Comparison of ENCODE assay signal across 13 cellular contexts in the genomic region with DNA sequence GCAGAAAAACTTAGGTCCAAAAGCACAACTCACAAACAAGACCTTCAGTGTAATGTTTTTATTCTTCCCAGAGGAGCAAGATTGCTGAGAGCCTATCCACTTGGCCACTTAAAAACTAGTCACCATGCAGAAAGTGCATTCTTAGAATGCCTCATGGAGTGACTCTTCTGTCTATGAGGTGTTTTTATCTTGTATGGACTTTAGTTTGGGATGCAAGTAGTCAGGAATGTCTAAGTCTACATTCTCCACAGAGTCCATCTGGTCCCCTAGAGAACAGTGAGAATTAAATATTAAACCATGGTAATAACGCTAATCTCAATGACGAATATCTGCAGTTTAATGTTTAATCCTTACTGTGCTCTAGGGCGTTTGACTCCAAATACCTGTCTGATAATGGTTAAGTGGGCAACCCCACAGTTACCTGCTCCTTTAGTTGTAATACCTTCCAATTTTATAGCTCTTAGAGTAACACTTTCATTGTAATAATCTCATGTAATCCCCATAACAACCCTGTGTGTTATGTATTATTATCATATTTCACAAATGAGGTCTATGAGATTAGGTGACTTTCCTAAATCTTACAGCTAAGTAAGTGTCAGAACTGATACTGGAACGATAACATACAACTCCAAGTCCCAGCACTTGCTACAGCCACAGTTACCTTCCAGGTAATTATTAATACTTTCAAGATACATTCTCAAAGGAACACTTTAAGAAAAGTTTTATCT.
A peak's percentile ranks its signal among the peaks of the same experiment; 100 is the strongest.
DNase-seq lines count a peak whose midpoint lies in the region; ATAC-seq and TF ChIP-seq lines count a peak whose summit lies in the region.
"Had no signal": no experiment of that assay in that cellular context is flagged by ENCODE, and none has a peak within 500 bp of the region (broad histone marks: within the 10 kb centered on the region; RNA-seq: fewer than 3 reads in every experiment).

No MANE protein-coding gene starts in this region.

- ATAC-seq in WTC11 (no peak; the same call in 1 of the 2 replicates), GM21619 (IDR thresholded peaks at IDR 0.05; ENCODE audit: unreplicated experiment) (no peak)
- ATAC-seq in natural killer cell treated with Interleukin-12 subunit alpha and Interleukin-12 subunit beta and Interleukin-15 and Interleukin-18, amount 100 ng/mL, for 72 hours, result no peak

- H3K9me3 ChIP-seq in right atrium auricular region (no peaks in the 10 kb centered on the region), skeletal muscle satellite cell (replicated peaks; ENCODE audit: low read length) (no peaks in the 10 kb centered on the region)
- no peaks in the 10 kb centered on the region for H3K9me3 ChIP-seq in effector memory CD4-positive, alpha-beta T cell (ENCODE audit: control insufficient read depth, low read length)
- H3K9me3 ChIP-seq: esophagus squamous epithelium, vagina had no signal

- H3K4me3 ChIP-seq in right atrium auricular region (no peak overlapping the region), skeletal muscle satellite cell (ENCODE audit: low read length) (no peak overlapping the region)
- no peak overlapping the region for H3K4me3 ChIP-seq in effector memory CD4-positive, alpha-beta T cell (ENCODE audit: insufficient read depth, low read depth, low read length, poor library complexity, severe bottlenecking)
- H3K4me3 ChIP-seq: esophagus squamous epithelium, vagina had no signal

- H3K4me1 ChIP-seq in right atrium auricular region (peaks cover 0 to 42% of the 10 kb centered on the region in 2 donors), skeletal muscle satellite cell (ENCODE audit: control insufficient read depth, insufficient read depth, low read length) (peaks cover 56% of the 10 kb centered on the region)
- H3K4me1 ChIP-seq in effector memory CD4-positive, alpha-beta T cell (ENCODE audit: control insufficient read depth, insufficient read depth, low read length, poor library complexity, severe bottlenecking), result no peaks in the 10 kb centered on the region

- peak overlapping the region; percentile 43 for H3K4me2 ChIP-seq in skeletal muscle satellite cell (ENCODE audit: low read length)

- H3K27ac ChIP-seq in right atrium auricular region, result peak overlapping the region; percentile 28 to 60
- H3K27ac ChIP-seq in effector memory CD4-positive, alpha-beta T cell (ENCODE audit: insufficient read depth, low read length, poor library complexity, severe bottlenecking), result no peak overlapping the region
- H3K27ac ChIP-seq: vagina had no signal

- no peaks in the 10 kb centered on the region for H3K36me3 ChIP-seq in right atrium auricular region
- H3K36me3 ChIP-seq in skeletal muscle satellite cell (ENCODE audit: insufficient read depth, low read length), result no peaks in the 10 kb centered on the region
- H3K36me3 ChIP-seq in effector memory CD4-positive, alpha-beta T cell (ENCODE audit: control insufficient read depth, insufficient read depth, low read length), result no peaks in the 10 kb centered on the region
- H3K36me3 ChIP-seq: esophagus squamous epithelium, vagina had no signal

- H3K9ac ChIP-seq in skeletal muscle satellite cell (ENCODE audit: low read depth, low read length), result peak overlapping the region; percentile 68

- DNase-seq in ELR (ENCODE audit: low read depth), result peak; percentile 87
- no peak for DNase-seq in WTC11 (ENCODE audit: low spot score)
- no peak for DNase-seq in right atrium auricular region (ENCODE audit: low spot score)
- no peak for DNase-seq in SHP77 (lab: John Stamatoyannopoulos, UW)
- DNase-seq in effector memory CD4-positive, alpha-beta T cell, result no peak
- DNase-seq in natural killer cell treated with Interleukin-12 subunit alpha and Interleukin-12 subunit beta and Interleukin-15 and Interleukin-18, amount 100 ng/mL, for 72 hours (ENCODE audit: low spot score), result no peak
- DNase-seq: esophagus squamous epithelium had no signal

- TF ChIP-seq CTCF in WTC11 (IDR thresholded peaks at IDR 0.05), result no peak
- no peak for TF ChIP-seq CTCF in right atrium auricular region (IDR thresholded peaks at IDR 0.05)

- peak overlapping the region; percentile 20; the same call in 1 of the 2 replicates for H3K27ac Mint-ChIP-seq in WTC11
- no peak overlapping the region for H3K27ac Mint-ChIP-seq in natural killer cell treated with Interleukin-12 subunit alpha and Interleukin-12 subunit beta and Interleukin-15 and Interleukin-18, amount 100 ng/mL, for 72 hours
- H3K27ac Mint-ChIP-seq: activated B cell treated with CpG ODN at 0.5 μM for 24 hours; activated naive CD4-positive, alpha-beta T cell treated with anti-CD3 and anti-CD28 coated beads, Interleukin-2, amount 10 ng/mL, durations not matched to agents 7 days and 5 days; nephron progenitor cell had no signal

- H3K27me3 ChIP-seq in right atrium auricular region, result no peaks in the 10 kb centered on the region
- no peaks in the 10 kb centered on the region for H3K27me3 ChIP-seq in skeletal muscle satellite cell (ENCODE audit: control insufficient read depth, insufficient read depth, low read length)
- no peaks in the 10 kb centered on the region for H3K27me3 ChIP-seq in effector memory CD4-positive, alpha-beta T cell (replicated peaks; ENCODE audit: control insufficient read depth, insufficient read depth, low read length, poor library complexity, severe bottlenecking)
- H3K27me3 ChIP-seq: esophagus squamous epithelium, vagina had no signal

- H3K27me3 Mint-ChIP-seq in WTC11 (ENCODE audit: low read depth), result no peaks in the 10 kb centered on the region
- H3K27me3 Mint-ChIP-seq in natural killer cell treated with Interleukin-12 subunit alpha and Interleukin-12 subunit beta and Interleukin-15 and Interleukin-18, amount 100 ng/mL, for 72 hours, result peaks cover 10 to 25% of the 10 kb centered on the region in 2 donors
- H3K27me3 Mint-ChIP-seq: activated B cell treated with CpG ODN at 0.5 μM for 24 hours had no signal

- peaks cover 55% of the 10 kb centered on the region for H3K4me1 Mint-ChIP-seq in WTC11
- H3K4me1 Mint-ChIP-seq in natural killer cell treated with Interleukin-12 subunit alpha and Interleukin-12 subunit beta and Interleukin-15 and Interleukin-18, amount 100 ng/mL, for 72 hours (ENCODE audit: low read depth in 2 of 2), result no peaks in the 10 kb centered on the region
- H3K4me1 Mint-ChIP-seq: activated B cell treated with CpG ODN at 0.5 μM for 24 hours; activated naive CD4-positive, alpha-beta T cell treated with anti-CD3 and anti-CD28 coated beads, Interleukin-2, amount 10 ng/mL, durations not matched to agents 7 days and 5 days had no signal

- no peak overlapping the region for H3K4me3 Mint-ChIP-seq in WTC11
- H3K4me3 Mint-ChIP-seq in natural killer cell treated with Interleukin-12 subunit alpha and Interleukin-12 subunit beta and Interleukin-15 and Interleukin-18, amount 100 ng/mL, for 72 hours, result no peak overlapping the region
- H3K4me3 Mint-ChIP-seq: activated B cell treated with CpG ODN at 0.5 μM for 24 hours; activated naive CD4-positive, alpha-beta T cell treated with anti-CD3 and anti-CD28 coated beads, Interleukin-2, amount 10 ng/mL, durations not matched to agents 7 days and 5 days; nephron progenitor cell had no signal

- peaks cover 12% of the 10 kb centered on the region for H3K36me3 Mint-ChIP-seq in WTC11
- H3K36me3 Mint-ChIP-seq in natural killer cell treated with Interleukin-12 subunit alpha and Interleukin-12 subunit beta and Interleukin-15 and Interleukin-18, amount 100 ng/mL, for 72 hours, result no peaks in the 10 kb centered on the region
- H3K36me3 Mint-ChIP-seq: activated naive CD4-positive, alpha-beta T cell treated with anti-CD3 and anti-CD28 coated beads, Interleukin-2, amount 10 ng/mL, durations not matched to agents 7 days and 5 days had no signal

- POLR2A ChIA-PET in WTC11 (lab: Charles Lee), result interaction anchor here (0.5 to 1.6 kb wide), 2 partner anchors 229 to 236 kb away, joined by 4 to 9 read pairs; no protein-coding TSS in a partner anchor

- CTCF ChIA-PET in WTC11 (lab: Charles Lee), result interaction anchor here (0.7 to 2.3 kb wide), 17 partner anchors 10 to 289 kb away, joined by 3 to 10 read pairs (median 5); partner anchors contain the start of gene JADE1

- peaks cover 10% of the 10 kb centered on the region for H3K9me3 Mint-ChIP-seq in WTC11
- H3K9me3 Mint-ChIP-seq in natural killer cell treated with Interleukin-12 subunit alpha and Interleukin-12 subunit beta and Interleukin-15 and Interleukin-18, amount 100 ng/mL, for 72 hours, result no peaks in the 10 kb centered on the region
- H3K9me3 Mint-ChIP-seq: activated B cell treated with CpG ODN at 0.5 μM for 24 hours; activated naive CD4-positive, alpha-beta T cell treated with anti-CD3 and anti-CD28 coated beads, Interleukin-2, amount 10 ng/mL, durations not matched to agents 7 days and 5 days had no signal

TF ChIP-seq in WTC11, 78 proteins besides CTCF, POLR2A, EP300 and RAD21 (continues in another document):
- TF ChIP-seq RORB (CRISPR knock-in tag; IDR thresholded peaks at IDR 0.05) (no peak), NFATC4 (CRISPR knock-in tag; IDR thresholded peaks at IDR 0.05) (no peak), EMX1 (CRISPR knock-in tag; IDR thresholded peaks at IDR 0.05) (no peak), MAX (CRISPR knock-in tag; IDR thresholded peaks at IDR 0.05) (no peak)
- TF ChIP-seq, protein P1, sequence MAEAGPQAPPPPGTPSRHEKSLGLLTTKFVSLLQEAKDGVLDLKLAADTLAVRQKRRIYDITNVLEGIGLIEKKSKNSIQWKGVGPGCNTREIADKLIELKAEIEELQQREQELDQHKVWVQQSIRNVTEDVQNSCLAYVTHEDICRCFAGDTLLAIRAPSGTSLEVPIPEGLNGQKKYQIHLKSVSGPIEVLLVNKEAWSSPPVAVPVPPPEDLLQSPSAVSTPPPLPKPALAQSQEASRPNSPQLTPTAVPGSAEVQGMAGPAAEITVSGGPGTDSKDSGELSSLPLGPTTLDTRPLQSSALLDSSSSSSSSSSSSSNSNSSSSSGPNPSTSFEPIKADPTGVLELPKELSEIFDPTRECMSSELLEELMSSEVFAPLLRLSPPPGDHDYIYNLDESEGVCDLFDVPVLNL (CRISPR knock-in tag; IDR thresholded peaks at IDR 0.05; ENCODE audit: borderline replicate concordance, low read depth), result no peak
